Comparison of ENCODE assay signal across 10 cellular contexts in the genomic region with DNA sequence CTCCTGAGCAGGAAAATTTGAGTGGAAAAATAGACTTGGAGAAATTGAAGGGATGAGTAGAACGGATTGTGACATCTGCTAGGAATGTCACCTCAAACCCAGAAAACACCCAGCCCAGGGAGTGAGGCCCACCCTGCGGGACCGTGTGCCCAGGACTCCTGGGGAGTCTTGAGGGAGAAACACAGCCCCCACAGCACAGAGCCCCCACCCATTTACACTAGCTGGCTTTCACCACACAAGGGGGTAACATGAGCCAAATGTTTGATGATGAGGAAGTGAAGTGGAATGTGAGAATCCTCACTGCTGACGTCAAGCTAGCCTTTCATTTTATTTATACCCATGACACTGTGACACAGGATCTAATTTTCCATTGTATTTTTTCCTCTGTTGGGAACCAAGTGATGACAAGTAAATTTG. TPM values are rescaled to one million over a fixed set of nuclear protein-coding genes. Genes with fewer than 3 reads are reported as not detected.
DNase-seq lines count a peak whose midpoint lies in the region; ATAC-seq, FAIRE-seq and TF ChIP-seq lines count a peak whose summit lies in the region.
"Had no signal": no experiment of that assay in that cellular context is flagged by ENCODE, and none has a peak within 500 bp of the region (broad histone marks: within the 10 kb centered on the region; RNA-seq: fewer than 3 reads in every experiment).

No MANE protein-coding gene starts in this region.

- H3K9me2 ChIP-seq in SK-N-SH: no peaks in the 10 kb centered on the region

- no peak for TF ChIP-seq RAD21 in SK-N-SH (IDR thresholded peaks at IDR 0.05; ENCODE audit: low read length)

- no peak for TF ChIP-seq EP300 in SK-N-SH (IDR thresholded peaks at IDR 0.05; ENCODE audit: borderline replicate concordance in 1 of 2, low read depth in 1 of 2, low read length in 1 of 2)

- TF ChIP-seq CTCF in SK-N-SH (IDR thresholded peaks at IDR 0.05) (no peak), smooth muscle cell (IDR thresholded peaks at IDR 0.05; ENCODE audit: borderline replicate concordance, insufficient read depth, poor library complexity, severe bottlenecking) (no peak)

- no peak for ATAC-seq in HG02885 (IDR thresholded peaks at IDR 0.05; ENCODE audit: poor library complexity, unreplicated experiment)
- no peak for ATAC-seq in GM21381 (IDR thresholded peaks at IDR 0.05; ENCODE audit: unreplicated experiment)

- H3K27me3 ChIP-seq in SK-N-SH (ENCODE audit: insufficient read depth): peaks cover 18% of the 10 kb centered on the region; the same call in 1 of the 2 replicates
- no peaks in the 10 kb centered on the region for H3K27me3 ChIP-seq in smooth muscle cell (ENCODE audit: low read depth)
- no peaks in the 10 kb centered on the region for H3K27me3 ChIP-seq in CD4-positive, alpha-beta memory T cell (ENCODE audit: insufficient read depth, low read length)

- CTCF ChIA-PET in SK-N-SH (lab: Yijun Ruan, JAX): interaction anchor here (1.3 to 1.4 kb wide), 2 partner anchors 23 to 52 kb away, joined by 3 to 7 read pairs; no protein-coding TSS in a partner anchor
- CTCF ChIA-PET in CD4-positive, alpha-beta memory T cell (lab: Charles Lee; ENCODE audit: partially characterized antibody): interaction anchor here (2.6 kb wide), 1 partner anchor 23 kb away, joined by 13 read pairs; no protein-coding TSS in a partner anchor

- H3K27ac ChIP-seq in SK-N-SH (ENCODE audit: low read depth in 2 of 2, low read length in 1 of 2) (peak overlapping the region in 1 of 2 experiments; percentile 52; a peak in 2 of 4 replicates), smooth muscle cell (ENCODE audit: low read depth) (peak overlapping the region; percentile 43)
- H3K27ac ChIP-seq in CD4-positive, alpha-beta memory T cell (ENCODE audit: low read depth, low read length): no peak overlapping the region

- no peaks in the 10 kb centered on the region for H3K36me3 Mint-ChIP-seq in CD4-positive, alpha-beta memory T cell

- no peak for FAIRE-seq in H54 (lab: Jason Lieb, UNC)
- FAIRE-seq: frontal cortex had no signal

- no peaks in the 10 kb centered on the region for H3K9me3 Mint-ChIP-seq in CD4-positive, alpha-beta memory T cell

- H3F3A ChIP-seq in SK-N-SH (replicated peaks; ENCODE audit: insufficient read depth) (no peaks in the 10 kb centered on the region), smooth muscle cell (ENCODE audit: low read depth) (no peaks in the 10 kb centered on the region)

- H4K20me1 ChIP-seq in SK-N-SH (ENCODE audit: insufficient read depth) (no peaks in the 10 kb centered on the region), smooth muscle cell (ENCODE audit: low read depth) (no peaks in the 10 kb centered on the region)

- 41% methylated on average over 4 of the region's 4 CpGs for WGBS in SK-N-SH (ENCODE audit: low lambda C conversion rate)
- WGBS in smooth muscle cell (ENCODE audit: low lambda C conversion rate): 56% methylated on average over 4 of the region's 4 CpGs

- H3K9me3 ChIP-seq in SK-N-SH (no peaks in the 10 kb centered on the region), smooth muscle cell (replicated peaks; ENCODE audit: low read depth) (no peaks in the 10 kb centered on the region)
- H3K9me3 ChIP-seq in CD4-positive, alpha-beta memory T cell (ENCODE audit: control insufficient read depth in 1 of 2, low read length in 2 of 2): no peaks in the 10 kb centered on the region

- peak overlapping the region; percentile 10; the same call in 1 of the 2 replicates for H3K9ac ChIP-seq in SK-N-SH
- peak overlapping the region; percentile 43 for H3K9ac ChIP-seq in smooth muscle cell (ENCODE audit: low read depth)

- H3K4me1 ChIP-seq in SK-N-SH (ENCODE audit: control insufficient read depth in 1 of 2, insufficient read depth in 2 of 2, low read depth in 1 of 2, low read length in 1 of 2) (peaks cover 8 to 10% of the 10 kb centered on the region in 2 experiments; a peak in 2 of 4 replicates), smooth muscle cell (ENCODE audit: low read depth) (peaks cover 3% of the 10 kb centered on the region)
- H3K4me1 ChIP-seq in CD4-positive, alpha-beta memory T cell (ENCODE audit: insufficient read depth, low read length): no peaks in the 10 kb centered on the region

- no peaks in the 10 kb centered on the region for H3K36me3 ChIP-seq in SK-N-SH (replicated peaks in 1 of 2; ENCODE audit: control insufficient read depth in 1 of 2, insufficient read depth in 2 of 2, low read length in 1 of 2)
- H3K36me3 ChIP-seq in smooth muscle cell (ENCODE audit: low read depth): no peaks in the 10 kb centered on the region
- no peaks in the 10 kb centered on the region for H3K36me3 ChIP-seq in CD4-positive, alpha-beta memory T cell (ENCODE audit: insufficient read depth, low read length)

- peaks cover 2 to 10% of the 10 kb centered on the region in 2 donors for H3K27me3 Mint-ChIP-seq in CD4-positive, alpha-beta memory T cell

- peak overlapping the region; percentile 68 for H3K4me2 ChIP-seq in SK-N-SH
- H3K4me2 ChIP-seq in smooth muscle cell: peak overlapping the region; percentile 58

- intact Hi-C loops in CD4-positive, alpha-beta memory T cell (cut with micrococcal nuclease): no loop called here

- peak overlapping the region in 1 of 2 experiments; percentile 45; a peak in 1 of 4 replicates for H3K4me3 ChIP-seq in SK-N-SH (ENCODE audit: low read depth in 2 of 2, low read length in 1 of 2)
- H3K4me3 ChIP-seq in smooth muscle cell: no peak overlapping the region
- no peak overlapping the region for H3K4me3 ChIP-seq in CD4-positive, alpha-beta memory T cell (ENCODE audit: low read length in 2 of 2)

- DNase-seq in H54 (ENCODE audit: insufficient read length, low spot score) (peak; percentile 55), SK-N-SH (no peak), foreskin melanocyte (peak; percentile 49), smooth muscle cell (lab: John Stamatoyannopoulos, UW; ENCODE audit: unreplicated experiment) (no peak), G401 (ENCODE audit: low spot score) (no peak)
- DNase-seq in CD4-positive, alpha-beta memory T cell: no peak
- DNase-seq: retina had no signal

- H2AFZ ChIP-seq in SK-N-SH (ENCODE audit: low read depth) (no peak overlapping the region; the same call in 1 of the 2 replicates), smooth muscle cell (ENCODE audit: low read depth) (peak overlapping the region; percentile 73)

- H3K79me2 ChIP-seq in SK-N-SH (ENCODE audit: insufficient read depth): no peaks in the 10 kb centered on the region
- no peaks in the 10 kb centered on the region for H3K79me2 ChIP-seq in smooth muscle cell (ENCODE audit: low read depth)

- no peak overlapping the region for H3K4me3 Mint-ChIP-seq in CD4-positive, alpha-beta memory T cell

- H3K4me1 Mint-ChIP-seq in CD4-positive, alpha-beta memory T cell: no peaks in the 10 kb centered on the region

- H3K27ac Mint-ChIP-seq in CD4-positive, alpha-beta memory T cell: no peak overlapping the region

- POLR2A ChIA-PET in SK-N-SH (lab: Yijun Ruan, JAX): no interaction called here
- POLR2A ChIA-PET in CD4-positive, alpha-beta memory T cell (lab: Charles Lee; ENCODE audit: partially characterized antibody): no interaction called here

- in situ Hi-C loops in G401 (cut with HindIII; ENCODE audit: low sequenced_read_pairs): no loop called here

- TF ChIP-seq POLR2A in H54 (IDR thresholded peaks at IDR 0.05; ENCODE audit: low read depth, low read length): no peak

TF ChIP-seq in SK-N-SH, 30 proteins besides CTCF, POLR2A, EP300 and RAD21:
- TF ChIP-seq RFX5 (IDR thresholded peaks at IDR 0.05; ENCODE audit: low read length) (no peak), GABPA (IDR thresholded peaks at IDR 0.05; ENCODE audit: low read depth) (no peak), FOSL2 (IDR thresholded peaks at IDR 0.05; ENCODE audit: borderline replicate concordance, low read depth) (peak; percentile 34; the same call in 1 of the 2 replicates), JUND (IDR thresholded peaks at IDR 0.05) (peak; percentile 21; the same call in 1 of the 2 replicates)
- TF ChIP-seq, protein P1, sequence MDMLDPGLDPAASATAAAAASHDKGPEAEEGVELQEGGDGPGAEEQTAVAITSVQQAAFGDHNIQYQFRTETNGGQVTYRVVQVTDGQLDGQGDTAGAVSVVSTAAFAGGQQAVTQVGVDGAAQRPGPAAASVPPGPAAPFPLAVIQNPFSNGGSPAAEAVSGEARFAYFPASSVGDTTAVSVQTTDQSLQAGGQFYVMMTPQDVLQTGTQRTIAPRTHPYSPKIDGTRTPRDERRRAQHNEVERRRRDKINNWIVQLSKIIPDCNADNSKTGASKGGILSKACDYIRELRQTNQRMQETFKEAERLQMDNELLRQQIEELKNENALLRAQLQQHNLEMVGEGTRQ (IDR thresholded peaks at IDR 0.05; ENCODE audit: borderline replicate concordance, low read depth, low read length): no peak
TF ChIP-seq in SK-N-SH: peak in this region for 2.

RNA-seq across cellular contexts. Expression of a gene that starts 42.8 kb away (rescaled TPM):
- not detected in 2 replicates for polyA plus RNA-seq in SK-N-SH (2012; rRNA removed)
- polyA plus RNA-seq in SK-N-SH (2012; cell fraction: cytosol; rRNA removed): 0.03 TPM in 2 replicates
- polyA plus RNA-seq in SK-N-SH (2012; cell fraction: nucleus; rRNA removed): 0.08 TPM in 1 of 2 replicates, not detected in the other
- total RNA-seq in smooth muscle cell: 0.09 and 0.13 TPM in 2 replicates
- polyA plus RNA-seq in smooth muscle cell: 0.18 and 0.40 TPM in 2 replicates
- total RNA-seq in CD4-positive, alpha-beta memory T cell: not detected
- polyA plus RNA-seq in CD4-positive, alpha-beta memory T cell: under 1 TPM in 1 of 2 donors, not detected in 1; 0.26 TPM
- 0.68 and 5.6 TPM in 2 replicates for total RNA-seq in G401 (2014; rRNA removed; shearing (Covaris generic))

Comparison
In these comparisons a context has a peak if more than half of its experiments do, and no peak if none do; other contexts are left out.
1. DNase-seq: peak in H54 (single experiment) and foreskin melanocyte (single experiment); none in SK-N-SH (single experiment), smooth muscle cell (single experiment), CD4-positive, alpha-beta memory T cell (0 of 5) and G401 (single experiment).